ENCODE assay signal across 9 cellular contexts in genomic region chr1:89553195-89553584, GRCh38. TPM values are rescaled to one million over a fixed set of nuclear protein-coding genes. Genes with fewer than 3 reads are reported as not detected.
DNase-seq lines count a peak whose midpoint lies in the region; ATAC-seq and TF ChIP-seq lines count a peak whose summit lies in the region.
"Had no signal": no experiment of that assay in that cellular context is flagged by ENCODE, and none has a peak within 500 bp of the region (broad histone marks: within the 10 kb centered on the region; RNA-seq: fewer than 3 reads in every experiment).

No MANE protein-coding gene starts in this region.

- peak overlapping the region; percentile 75 for H3K27ac Mint-ChIP-seq in activated T-helper 1 cell treated with anti-CD3 and anti-CD28 coated beads, Interleukin-12 subunit alpha, Interleukin-12 subunit beta, Interleukin-2, Interleukin-4 antibody, amounts not matched to agents 30 ng/mL and 10 ng/mL and 1 ng/mL, durations not matched to agents 14 hours and 24 hours and 36 hours
- no peak overlapping the region for H3K27ac Mint-ChIP-seq in stimulated activated naive B cell treated with anti-CD40 and anti-IgM and Interleukin-4, amounts not matched to agents 10 μg/mL and 1 μg/mL and 100 μg/mL, for 72 hours

- H3K4me1 ChIP-seq in prostate gland (replicated peaks), result no peaks in the 10 kb centered on the region

- TF ChIP-seq CTCF in prostate gland (IDR thresholded peaks at IDR 0.05), result no peak

- no peak for ATAC-seq in stimulated activated naive B cell treated with anti-CD40 and anti-IgM and Interleukin-4, amounts not matched to agents 10 μg/mL and 1 μg/mL and 100 μg/mL, for 72 hours (replicated peaks)
- no peak for ATAC-seq in Right ventricle myocardium superior (ENCODE audit: poor library complexity)

- no peak overlapping the region for H3K4me3 ChIP-seq in prostate gland

- H3K27me3 ChIP-seq in prostate gland (replicated peaks; ENCODE audit: insufficient read depth), result no peaks in the 10 kb centered on the region

- no peak overlapping the region for H3K4me3 Mint-ChIP-seq in activated T-helper 1 cell treated with anti-CD3 and anti-CD28 coated beads, Interleukin-12 subunit alpha, Interleukin-12 subunit beta, Interleukin-2, Interleukin-4 antibody, amounts not matched to agents 30 ng/mL and 10 ng/mL and 1 ng/mL, durations not matched to agents 14 hours and 24 hours and 36 hours
- no peak overlapping the region for H3K4me3 Mint-ChIP-seq in stimulated activated naive B cell treated with anti-CD40 and anti-IgM and Interleukin-4, amounts not matched to agents 10 μg/mL and 1 μg/mL and 100 μg/mL, for 72 hours

- peaks cover 94% of the 10 kb centered on the region for H3K4me1 Mint-ChIP-seq in activated T-helper 1 cell treated with anti-CD3 and anti-CD28 coated beads, Interleukin-12 subunit alpha, Interleukin-12 subunit beta, Interleukin-2, Interleukin-4 antibody, amounts not matched to agents 30 ng/mL and 10 ng/mL and 1 ng/mL, durations not matched to agents 14 hours and 24 hours and 36 hours (ENCODE audit: low read depth)
- H3K4me1 Mint-ChIP-seq in stimulated activated naive B cell treated with anti-CD40 and anti-IgM and Interleukin-4, amounts not matched to agents 10 μg/mL and 1 μg/mL and 100 μg/mL, for 72 hours, result peaks cover 27 to 61% of the 10 kb centered on the region in 2 donors

- intact Hi-C loops in activated T-helper 1 cell treated with anti-CD3 and anti-CD28 coated beads, Interleukin-12 subunit alpha, Interleukin-12 subunit beta, Interleukin-2, Interleukin-4 antibody, amounts not matched to agents 30 ng/mL and 10 ng/mL and 1 ng/mL, durations not matched to agents 14 hours and 24 hours and 36 hours (cut with micrococcal nuclease), result loop anchor here (2.0 kb wide), 2 partner anchors 16 kb away; no protein-coding TSS in a partner anchor
- intact Hi-C loops in prostate gland (cut with DNase I) (no loop called here), Right ventricle myocardium superior (cut with DNase I) (no loop called here)

- peaks cover 10% of the 10 kb centered on the region for H3K9me3 Mint-ChIP-seq in activated T-helper 1 cell treated with anti-CD3 and anti-CD28 coated beads, Interleukin-12 subunit alpha, Interleukin-12 subunit beta, Interleukin-2, Interleukin-4 antibody, amounts not matched to agents 30 ng/mL and 10 ng/mL and 1 ng/mL, durations not matched to agents 14 hours and 24 hours and 36 hours
- no peaks in the 10 kb centered on the region for H3K9me3 Mint-ChIP-seq in stimulated activated naive B cell treated with anti-CD40 and anti-IgM and Interleukin-4, amounts not matched to agents 10 μg/mL and 1 μg/mL and 100 μg/mL, for 72 hours

- no peaks in the 10 kb centered on the region for H3K27me3 Mint-ChIP-seq in activated T-helper 1 cell treated with anti-CD3 and anti-CD28 coated beads, Interleukin-12 subunit alpha, Interleukin-12 subunit beta, Interleukin-2, Interleukin-4 antibody, amounts not matched to agents 30 ng/mL and 10 ng/mL and 1 ng/mL, durations not matched to agents 14 hours and 24 hours and 36 hours (ENCODE audit: insufficient read depth)
- no peaks in the 10 kb centered on the region for H3K27me3 Mint-ChIP-seq in stimulated activated naive B cell treated with anti-CD40 and anti-IgM and Interleukin-4, amounts not matched to agents 10 μg/mL and 1 μg/mL and 100 μg/mL, for 72 hours

- no peaks in the 10 kb centered on the region for H3K36me3 ChIP-seq in prostate gland

- DNase-seq in NCI-H345 (lab: John Stamatoyannopoulos, UW) (peak; percentile 50), NCI-H345 treated with DMSO at 0.1 percent for 48 hours (lab: John Stamatoyannopoulos, UW; ENCODE audit: unreplicated experiment) (no peak), NCI-H128 (lab: John Stamatoyannopoulos, UW; ENCODE audit: unreplicated experiment) (peak; percentile 9), prostate gland (ENCODE audit: low spot score) (peak; percentile 48), Right ventricle myocardium superior (no peak)
- no peak for DNase-seq in activated T-helper 1 cell treated with anti-CD3 and anti-CD28 coated beads, Interleukin-12 subunit alpha, Interleukin-12 subunit beta, Interleukin-2, Interleukin-4 antibody, amounts not matched to agents 30 ng/mL and 10 ng/mL and 1 ng/mL, durations not matched to agents 14 hours and 24 hours and 36 hours (ENCODE audit: low spot score)
- no peak for DNase-seq in stimulated activated naive B cell treated with anti-CD40 and anti-IgM and Interleukin-4, amounts not matched to agents 10 μg/mL and 1 μg/mL and 100 μg/mL, for 72 hours
- DNase-seq in stimulated activated CD8-positive, alpha-beta memory T cell treated with anti-CD3 and anti-CD28 coated beads, Interleukin-4, amount 100 ng/mL, for 48 hours, result no peak
- DNase-seq: activated T-cell treated with anti-CD3 and anti-CD28 coated beads, Interleukin-2, amount 50 U/mL, for 1 hour had no signal

- peak overlapping the region; percentile 40 to 68 for H3K27ac ChIP-seq in prostate gland

- WGBS in prostate gland, result 45% methylated on average over 1 of the region's 1 CpG

- H3K36me3 Mint-ChIP-seq in activated T-helper 1 cell treated with anti-CD3 and anti-CD28 coated beads, Interleukin-12 subunit alpha, Interleukin-12 subunit beta, Interleukin-2, Interleukin-4 antibody, amounts not matched to agents 30 ng/mL and 10 ng/mL and 1 ng/mL, durations not matched to agents 14 hours and 24 hours and 36 hours (ENCODE audit: low read depth), result peaks cover 79% of the 10 kb centered on the region
- H3K36me3 Mint-ChIP-seq in stimulated activated naive B cell treated with anti-CD40 and anti-IgM and Interleukin-4, amounts not matched to agents 10 μg/mL and 1 μg/mL and 100 μg/mL, for 72 hours, result peaks cover 25 to 38% of the 10 kb centered on the region in 2 donors

- no peaks in the 10 kb centered on the region for H3K9me3 ChIP-seq in prostate gland

- TF ChIP-seq POLR2A in prostate gland (IDR thresholded peaks at IDR 0.05), result no peak

RNA-seq across cellular contexts. Expression of gene LRRC8B, which starts 28.6 kb away (rescaled TPM):
- total RNA-seq in activated T-helper 1 cell treated with anti-CD3 and anti-CD28 coated beads, Interleukin-12 subunit alpha, Interleukin-12 subunit beta, Interleukin-2, Interleukin-4 antibody, amounts not matched to agents 30 ng/mL and 10 ng/mL and 1 ng/mL, durations not matched to agents 14 hours and 24 hours and 36 hours, result 62.3 and 69.9 TPM in 2 replicates
- total RNA-seq in prostate gland, result 10 to 100 TPM; 13.9 to 25.6 TPM
- total RNA-seq in Right ventricle myocardium superior, result 2.5 TPM

Comparison
In these comparisons a context has a peak if more than half of its experiments do, and no peak if none do; other contexts are left out.
1. DNase-seq: peak in NCI-H345 (single experiment), NCI-H128 (single experiment) and prostate gland (single experiment); none in NCI-H345 treated with DMSO at 0.1 percent for 48 hours (single experiment), activated T-helper 1 cell treated with anti-CD3 and anti-CD28 coated beads, Interleukin-12 subunit alpha, Interleukin-12 subunit beta, Interleukin-2, Interleukin-4 antibody, amounts not matched to agents 30 ng/mL and 10 ng/mL and 1 ng/mL, durations not matched to agents 14 hours and 24 hours and 36 hours (single experiment), stimulated activated naive B cell treated with anti-CD40 and anti-IgM and Interleukin-4, amounts not matched to agents 10 μg/mL and 1 μg/mL and 100 μg/mL, for 72 hours (single experiment), Right ventricle myocardium superior (single experiment) and stimulated activated CD8-positive, alpha-beta memory T cell treated with anti-CD3 and anti-CD28 coated beads, Interleukin-4, amount 100 ng/mL, for 48 hours (single experiment).